In genomic region chr12:70048521-70049245, GRCh38 we compare ENCODE assay signal across 19 cellular contexts.
DNase-seq lines count a peak whose midpoint lies in the region; ATAC-seq, FAIRE-seq and TF ChIP-seq lines count a peak whose summit lies in the region.
"Had no signal": no experiment of that assay in that cellular context is flagged by ENCODE, and none has a peak within 500 bp of the region (broad histone marks: within the 10 kb centered on the region; RNA-seq: fewer than 3 reads in every experiment).

No MANE protein-coding gene starts in this region.

- H3K4me2 ChIP-seq in PC-9 (peak overlapping the region; percentile 68), mesendoderm (ENCODE audit: low read length) (no peak overlapping the region)

- H4K20me1 ChIP-seq in PC-9 (ENCODE audit: insufficient read depth), result no peaks in the 10 kb centered on the region

- peak; percentile 5 for FAIRE-seq in GM18507 (lab: Jason Lieb, UNC)
- FAIRE-seq: K562 had no signal

- H2BK15ac ChIP-seq in mesendoderm (replicated peaks; ENCODE audit: low read depth), result no peak overlapping the region

- H3K9me2 ChIP-seq in PC-9 (ENCODE audit: insufficient read depth), result no peaks in the 10 kb centered on the region

- no peak overlapping the region for H2AFZ ChIP-seq in PC-9

- H2AK5ac ChIP-seq in mesendoderm (ENCODE audit: low read length), result no peak overlapping the region

- no peak overlapping the region for H4K5ac ChIP-seq in mesendoderm (ENCODE audit: low read length)

- H3K23ac ChIP-seq in mesendoderm (ENCODE audit: low read length), result no peak overlapping the region

- no peak for TF ChIP-seq CTCF in PC-9 (conservative IDR thresholded peaks at IDR 0.05)
- no peak for TF ChIP-seq CTCF in left lung (IDR thresholded peaks at IDR 0.05)

- H3K79me1 ChIP-seq in mesendoderm (ENCODE audit: low read length), result no peaks in the 10 kb centered on the region

- no peak for DNase-seq in GM18507 (ENCODE audit: extremely low spot score, insufficient read length, low read depth)
- DNase-seq in PC-9, result no peak
- DNase-seq in mesendoderm, result no peak
- DNase-seq in left lung, result no peak
- no peak for DNase-seq in activated gamma-delta T cell (lab: John Stamatoyannopoulos, UW)
- DNase-seq: AML-193; CD4-positive, CD25-positive, alpha-beta regulatory T cell; DMS79; NCI-H1092; NCI-H1694; NCI-H2107; NCI-H748 treated with DMSO at 0.1 percent for 48 hours; SJCRH30 had no signal

- H4K8ac ChIP-seq in mesendoderm (ENCODE audit: low read depth, low read length), result no peak overlapping the region

- peak overlapping the region; percentile 43 for H3K4ac ChIP-seq in mesendoderm (ENCODE audit: low read depth, low read length)

- intact Hi-C loops in PC-9 (cut with micrococcal nuclease; ENCODE audit: unreplicated experiment), result loop anchor here (1.0 to 5.0 kb wide), 2 partner anchors 61 to 111 kb away; no protein-coding TSS in a partner anchor
- intact Hi-C loops in left lung (cut with DNase I), result no loop called here

- no peak overlapping the region for H3K9ac ChIP-seq in mesendoderm (ENCODE audit: low read length)

- no CpG with 5 or more reads among the region's 1 CpG for WGBS in mesendoderm (ENCODE audit: extremely low coverage, insufficient coverage, low lambda C conversion rate)

- H3K56ac ChIP-seq in mesendoderm (ENCODE audit: low read length), result peak overlapping the region; percentile 35

- H3K79me2 ChIP-seq in PC-9 (ENCODE audit: low read depth) (no peaks in the 10 kb centered on the region), mesendoderm (ENCODE audit: control insufficient read depth, insufficient read depth, low read length) (no peaks in the 10 kb centered on the region)

- peak overlapping the region; percentile 87 for H2BK5ac ChIP-seq in mesendoderm (ENCODE audit: low read length)

- peaks cover 29% of the 10 kb centered on the region for H3F3A ChIP-seq in PC-9 (ENCODE audit: insufficient read depth, low read depth)

- POLR2A ChIA-PET in PC-9 (lab: Charles Lee; ENCODE audit: unreplicated experiment), result no interaction called here

- H3K27me3 ChIP-seq in PC-9 (ENCODE audit: insufficient read depth, low read depth), result no peaks in the 10 kb centered on the region
- H3K27me3 ChIP-seq in mesendoderm (ENCODE audit: insufficient read depth, low read length, poor library complexity), result no peaks in the 10 kb centered on the region
- no peaks in the 10 kb centered on the region for H3K27me3 ChIP-seq in left lung
- H3K27me3 ChIP-seq: SJCRH30 had no signal

- peak overlapping the region; percentile 91 for H3K18ac ChIP-seq in mesendoderm (ENCODE audit: low read length)

- BruUV-seq in PC-9 (replicated peaks; lab: Mats Ljungman, UMichigan), result no TSS peak

- CTCF ChIA-PET in PC-9 (lab: Charles Lee), result no interaction called here

- H2BK120ac ChIP-seq in mesendoderm (ENCODE audit: low read depth, low read length), result peak overlapping the region; percentile 95

- ATAC-seq in HG02798 (IDR thresholded peaks at IDR 0.05; ENCODE audit: poor library complexity, unreplicated experiment) (peak; percentile 28), left lung (no peak), HG02852 (IDR thresholded peaks at IDR 0.05; ENCODE audit: unreplicated experiment) (no peak), GM21447 (IDR thresholded peaks at IDR 0.05; ENCODE audit: unreplicated experiment) (no peak)
- ATAC-seq: K562 had no signal

- H3K27ac ChIP-seq in PC-9, result peak overlapping the region; percentile 83
- H3K27ac ChIP-seq in mesendoderm (ENCODE audit: low read depth, low read length), result no peak overlapping the region
- H3K27ac ChIP-seq in left lung, result no peak overlapping the region
- H3K27ac ChIP-seq: RWPE1, SJCRH30 had no signal

- H3K4me3 ChIP-seq in PC-9, result no peak overlapping the region
- no peak overlapping the region for H3K4me3 ChIP-seq in mesendoderm (ENCODE audit: low read length)
- no peak overlapping the region for H3K4me3 ChIP-seq in left lung
- H3K4me3 ChIP-seq: HAP-1, K562, SJCRH30 had no signal

- peaks cover 4% of the 10 kb centered on the region; the same call in 1 of the 2 replicates for H3K9me3 ChIP-seq in PC-9 (ENCODE audit: insufficient read depth, low read depth)
- H3K9me3 ChIP-seq in left lung, result no peaks in the 10 kb centered on the region
- H3K9me3 ChIP-seq: HAP-1, SJCRH30 had no signal

- 0 out of 2 replicates have a peak, but pooled peaks cover 3% of the 10 kb centered on the region for H3K36me3 ChIP-seq in PC-9 (ENCODE audit: low read depth)
- no peaks in the 10 kb centered on the region for H3K36me3 ChIP-seq in mesendoderm (ENCODE audit: control insufficient read depth, insufficient read depth, low read length)
- no peaks in the 10 kb centered on the region for H3K36me3 ChIP-seq in left lung
- H3K36me3 ChIP-seq: HAP-1, SJCRH30 had no signal

- H3K4me1 ChIP-seq in PC-9 (replicated peaks; ENCODE audit: insufficient read depth) (peaks cover 43% of the 10 kb centered on the region), mesendoderm (ENCODE audit: control insufficient read depth, low read depth, low read length) (peaks cover 19% of the 10 kb centered on the region), left lung (peaks cover 0 to 19% of the 10 kb centered on the region in 2 donors)
- H3K4me1 ChIP-seq: HAP-1, SJCRH30 had no signal
